Comparison of ENCODE assay signal across 21 cellular contexts in the genomic region with DNA sequence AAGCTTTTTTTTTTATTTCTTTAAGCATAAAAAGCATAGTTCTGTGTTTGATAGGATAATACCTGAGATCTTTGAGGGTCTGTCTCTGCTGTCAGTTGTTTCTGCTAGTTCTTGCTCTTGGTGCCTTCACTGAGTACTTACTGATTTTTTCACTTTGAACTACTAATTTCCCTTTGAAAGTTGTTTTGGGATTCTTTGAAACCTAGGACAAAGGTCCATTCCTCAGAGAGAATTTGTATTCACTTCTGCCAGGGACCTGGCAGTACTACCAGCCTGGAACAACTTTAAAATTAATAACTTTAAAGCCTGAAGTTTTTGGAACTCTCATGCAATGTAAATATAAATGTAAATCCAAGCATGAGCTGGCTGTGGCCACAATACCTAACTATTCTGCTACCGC.
A peak's percentile ranks its signal among the peaks of the same experiment; 100 is the strongest.
DNase-seq lines count a peak whose midpoint lies in the region; ATAC-seq, FAIRE-seq and TF ChIP-seq lines count a peak whose summit lies in the region.
"Had no signal": no experiment of that assay in that cellular context is flagged by ENCODE, and none has a peak within 500 bp of the region (broad histone marks: within the 10 kb centered on the region; RNA-seq: fewer than 3 reads in every experiment).

No MANE protein-coding gene starts in this region.

- H3K9me3 ChIP-seq in liver (ENCODE audit: control insufficient read depth in 4 of 4, low read length in 3 of 4): no peaks in the 10 kb centered on the region
- H3K9me3 ChIP-seq in HepG2 (ENCODE audit: low read length): no peaks in the 10 kb centered on the region
- H3K9me3 ChIP-seq in mesenchymal stem cell (ENCODE audit: control insufficient read depth, low read length): no peaks in the 10 kb centered on the region
- H3K9me3 ChIP-seq in WERI-Rb-1 (ENCODE audit: severe bottlenecking): no peaks in the 10 kb centered on the region
- H3K9me3 ChIP-seq: A549, Caco-2 had no signal

- no peak overlapping the region for H3K27ac ChIP-seq in liver (ENCODE audit: low read depth in 1 of 2, low read length in 2 of 2)
- no peak overlapping the region for H3K27ac ChIP-seq in HepG2 (ENCODE audit: extremely low read length, insufficient read depth, low read length)
- H3K27ac ChIP-seq in mesenchymal stem cell (ENCODE audit: low read length, poor library complexity, severe bottlenecking): no peak overlapping the region
- no peak overlapping the region for H3K27ac ChIP-seq in WERI-Rb-1
- H3K27ac ChIP-seq: 22Rv1; A549; BLaER1 treated with 17β-estradiol and CSF1 and Interleukin-3, amounts not matched to agents 10 nM and 100 nM; C4-2B had no signal

- H2AFZ ChIP-seq in HepG2 (ENCODE audit: low read length) (no peak overlapping the region), mesenchymal stem cell (ENCODE audit: low read depth, low read length) (no peak overlapping the region)

- no peak overlapping the region for H4K91ac ChIP-seq in mesenchymal stem cell (ENCODE audit: low read length)

- no peak overlapping the region for H3K23ac ChIP-seq in mesenchymal stem cell (ENCODE audit: low read length in 2 of 2)

- H2BK5ac ChIP-seq in mesenchymal stem cell (ENCODE audit: low read depth, low read length, poor library complexity, severe bottlenecking): no peak overlapping the region

- no peak overlapping the region for H3K9ac ChIP-seq in liver (ENCODE audit: low read depth in 1 of 2, low read length in 2 of 2)
- H3K9ac ChIP-seq in HepG2 (ENCODE audit: insufficient read depth, low read depth, low read length): no peak overlapping the region
- H3K9ac ChIP-seq in mesenchymal stem cell (ENCODE audit: low read length): no peak overlapping the region
- H3K9ac ChIP-seq: BLaER1 treated with 17β-estradiol and CSF1 and Interleukin-3, amounts not matched to agents 10 nM and 100 nM had no signal

- no peak overlapping the region for H3K4ac ChIP-seq in mesenchymal stem cell (ENCODE audit: low read depth in 1 of 2, low read length in 2 of 2)

- H2AK5ac ChIP-seq in mesenchymal stem cell (ENCODE audit: low read length, severe bottlenecking): no peak overlapping the region

- H3K4me2 ChIP-seq in HepG2 (ENCODE audit: low read depth, low read length) (no peak overlapping the region), mesenchymal stem cell (ENCODE audit: low read length, poor library complexity, severe bottlenecking) (peak overlapping the region; percentile 4)
- H3K4me2 ChIP-seq: A549; BLaER1 treated with 17β-estradiol and CSF1 and Interleukin-3, amounts not matched to agents 10 nM and 100 nM had no signal

- H3K4me1 ChIP-seq in liver (ENCODE audit: control insufficient read depth in 4 of 4, insufficient read depth in 4 of 4, low read length in 3 of 4) (peaks cover 0 to 2% (median 0%) of the 10 kb centered on the region in 4 donors), HepG2 (ENCODE audit: insufficient read depth, low read length) (no peaks in the 10 kb centered on the region), mesenchymal stem cell (ENCODE audit: control insufficient read depth, insufficient read depth, low read depth, low read length) (no peaks in the 10 kb centered on the region)
- H3K4me1 ChIP-seq: A549, Caco-2 had no signal

- no peak for TF ChIP-seq CTCF in liver (IDR thresholded peaks at IDR 0.05; ENCODE audit: low read depth, low read length, missing input control)
- no peak for TF ChIP-seq CTCF in HepG2 (CRISPR knock-in tag; IDR thresholded peaks at IDR 0.05)
- no peak for TF ChIP-seq CTCF in WERI-Rb-1 (IDR thresholded peaks at IDR 0.05; ENCODE audit: low read depth, low read length)

- WGBS in liver: 95% methylated on average over 1 of the region's 1 CpG
- WGBS in HepG2 (ENCODE audit: low lambda C conversion rate): 20% methylated on average over 1 of the region's 1 CpG
- WGBS in mesenchymal stem cell: 100% methylated on average over 1 of the region's 1 CpG

- POLR2A ChIA-PET in HepG2 (lab: Yijun Ruan, JAX): no interaction called here

- no peaks in the 10 kb centered on the region for H3K79me1 ChIP-seq in mesenchymal stem cell (replicated peaks; ENCODE audit: low read length, poor library complexity, severe bottlenecking)

- H3K4me3 ChIP-seq in liver (ENCODE audit: low read depth in 1 of 3, low read length in 3 of 3) (no peak overlapping the region), HepG2 (replicated peaks in 1 of 3; ENCODE audit: insufficient read depth in 1 of 3, low read depth in 2 of 3, low read length in 3 of 3) (no peak overlapping the region), mesenchymal stem cell (ENCODE audit: insufficient read depth in 1 of 2, low read depth in 1 of 2, low read length in 2 of 2) (no peak overlapping the region), WERI-Rb-1 (ENCODE audit: low read depth, low read length) (no peak overlapping the region)
- H3K4me3 ChIP-seq: A549; BLaER1 treated with 17β-estradiol and CSF1 and Interleukin-3, amounts not matched to agents 10 nM and 100 nM had no signal

- no peak overlapping the region for H2BK15ac ChIP-seq in mesenchymal stem cell (ENCODE audit: low read depth, poor library complexity, severe bottlenecking)

- no peak for DNase-seq in HepG2 (ENCODE audit: low spot score)
- DNase-seq in left lobe of liver (ENCODE audit: low spot score): no peak
- DNase-seq in mesenchymal stem cell: no peak
- DNase-seq in WERI-Rb-1: no peak
- DNase-seq: AML-193; Caco-2; Calu3; CD4-positive, alpha-beta T cell; CD8-positive, alpha-beta T cell; DMS79 treated with DMSO at 0.1 percent for 48 hours; GF-D8 had no signal

- CTCF ChIA-PET in HepG2 (lab: Yijun Ruan, JAX; ENCODE audit: low intra/inter-chr PET ratio, low total read pairs): no interaction called here

- in situ Hi-C loops in HepG2 (cut with HindIII; ENCODE audit: extremely low pct_ligation_motif_present, low pct_unique_long_range_greater_than_20kb): no loop called here

- H3K36me3 ChIP-seq in liver (ENCODE audit: control insufficient read depth in 4 of 4, insufficient read depth in 3 of 4, low read depth in 1 of 4, low read length in 3 of 4): no peaks in the 10 kb centered on the region
- no peaks in the 10 kb centered on the region for H3K36me3 ChIP-seq in HepG2 (replicated peaks in 1 of 2; ENCODE audit: control insufficient read depth in 1 of 2, insufficient read depth in 2 of 2, low read length in 2 of 2)
- H3K36me3 ChIP-seq in mesenchymal stem cell (ENCODE audit: control insufficient read depth in 1 of 2, insufficient read depth in 2 of 2, low read depth in 1 of 2, low read length in 2 of 2): no peaks in the 10 kb centered on the region
- no peaks in the 10 kb centered on the region for H3K36me3 ChIP-seq in WERI-Rb-1
- H3K36me3 ChIP-seq: BLaER1 treated with 17β-estradiol and CSF1 and Interleukin-3, amounts not matched to agents 10 nM and 100 nM had no signal

- H2BK120ac ChIP-seq in mesenchymal stem cell (ENCODE audit: low read depth, low read length): no peak overlapping the region

- intact Hi-C loops in HepG2 (cut with micrococcal nuclease; ENCODE audit: unreplicated experiment): no loop called here

- no TSS peak for BruUV-seq in HepG2 (replicated peaks; lab: Mats Ljungman, UMichigan)

- H3K14ac ChIP-seq in mesenchymal stem cell (ENCODE audit: low read length in 2 of 2): no peak overlapping the region

- TF ChIP-seq EP300 in HepG2 (IDR thresholded peaks at IDR 0.05; ENCODE audit: low read depth in 2 of 2, low read length in 2 of 2) (no peak), HepG2 (CRISPR knock-in tag; IDR thresholded peaks at IDR 0.05; ENCODE audit: borderline replicate concordance) (no peak)

- H3K27me3 ChIP-seq in liver (ENCODE audit: control insufficient read depth in 4 of 4, insufficient read depth in 4 of 4, low read length in 3 of 4) (no peaks in the 10 kb centered on the region), HepG2 (ENCODE audit: control insufficient read depth in 1 of 2, insufficient read depth in 2 of 2, low read length in 2 of 2) (no peaks in the 10 kb centered on the region; a peak in 2 of 5 replicates), mesenchymal stem cell (ENCODE audit: control insufficient read depth in 1 of 2, insufficient read depth in 1 of 2, low read length in 2 of 2) (peaks cover 0 to 4% of the 10 kb centered on the region in 2 experiments), WERI-Rb-1 (ENCODE audit: insufficient read depth, low read depth, severe bottlenecking) (no peaks in the 10 kb centered on the region)
- H3K27me3 ChIP-seq: BLaER1 treated with 17β-estradiol and CSF1 and Interleukin-3, amounts not matched to agents 10 nM and 100 nM had no signal

- H4K20me1 ChIP-seq in HepG2 (ENCODE audit: insufficient read depth, low read length): no peaks in the 10 kb centered on the region
- H4K20me1 ChIP-seq: BLaER1 treated with 17β-estradiol and CSF1 and Interleukin-3, amounts not matched to agents 10 nM and 100 nM had no signal

- TF ChIP-seq POLR2A in HepG2 (IDR thresholded peaks at IDR 0.05; ENCODE audit: insufficient read depth in 1 of 2, low read depth in 2 of 2, low read length in 2 of 2): no peak

- H3K18ac ChIP-seq in mesenchymal stem cell (ENCODE audit: low read depth in 1 of 2, low read length in 2 of 2): no peak overlapping the region

- no peak overlapping the region for H2BK12ac ChIP-seq in mesenchymal stem cell (ENCODE audit: low read length in 2 of 2)

- no peak overlapping the region for H4K8ac ChIP-seq in mesenchymal stem cell (ENCODE audit: low read length)

- ATAC-seq in HepG2: no peak
- peak; percentile 82 for ATAC-seq in left lobe of liver
- ATAC-seq in HG03175 (IDR thresholded peaks at IDR 0.05; ENCODE audit: unreplicated experiment): no peak
- ATAC-seq: A549; CD8-positive, alpha-beta T cell had no signal

- H3K79me2 ChIP-seq in HepG2 (ENCODE audit: insufficient read depth, low read length): no peaks in the 10 kb centered on the region

- no peak for FAIRE-seq in HepG2 (lab: Jason Lieb, UNC)
- FAIRE-seq: A549, D721Med, G401.6, GM12891, GM19239 had no signal

- TF ChIP-seq RAD21 in liver (IDR thresholded peaks at IDR 0.05): no peak
- TF ChIP-seq RAD21 in HepG2 (CRISPR knock-in tag; IDR thresholded peaks at IDR 0.05): no peak

TF ChIP-seq in liver, 16 proteins besides CTCF, POLR2A, EP300 and RAD21:
- TF ChIP-seq SP1 (IDR thresholded peaks at IDR 0.05) (no peak), FOXA2 (IDR thresholded peaks at IDR 0.05) (no peak), NR2F2 (IDR thresholded peaks at IDR 0.05) (no peak), HNF4A (conservative IDR thresholded peaks at IDR 0.05) (peak; percentile 56 to 70), HNF4G (IDR thresholded peaks at IDR 0.05) (no peak)

TF ChIP-seq in HepG2, 621 proteins besides CTCF, POLR2A, EP300 and RAD21 (continues in another document):
- TF ChIP-seq NR3C1 (CRISPR knock-in tag; IDR thresholded peaks at IDR 0.05) (no peak), PITX1 (CRISPR knock-in tag; IDR thresholded peaks at IDR 0.05) (no peak), RXRA (CRISPR knock-in tag; IDR thresholded peaks at IDR 0.05) (no peak), ZNF549 (CRISPR knock-in tag; IDR thresholded peaks at IDR 0.05) (no peak)
- TF ChIP-seq, protein P1, sequence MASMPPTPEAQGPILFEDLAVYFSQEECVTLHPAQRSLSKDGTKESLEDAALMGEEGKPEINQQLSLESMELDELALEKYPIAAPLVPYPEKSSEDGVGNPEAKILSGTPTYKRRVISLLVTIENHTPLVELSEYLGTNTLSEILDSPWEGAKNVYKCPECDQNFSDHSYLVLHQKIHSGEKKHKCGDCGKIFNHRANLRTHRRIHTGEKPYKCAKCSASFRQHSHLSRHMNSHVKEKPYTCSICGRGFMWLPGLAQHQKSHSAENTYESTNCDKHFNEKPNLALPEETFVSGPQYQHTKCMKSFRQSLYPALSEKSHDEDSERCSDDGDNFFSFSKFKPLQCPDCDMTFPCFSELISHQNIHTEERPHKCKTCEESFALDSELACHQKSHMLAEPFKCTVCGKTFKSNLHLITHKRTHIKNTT (CRISPR knock-in tag; IDR thresholded peaks at IDR 0.05): no peak
